In genomic region chr22:37971475-37972434, GRCh38 we compare ENCODE assay signal across 25 cellular contexts. TPM values are rescaled to one million over a fixed set of nuclear protein-coding genes. Genes with fewer than 3 reads are reported as not detected.
DNase-seq lines count a peak whose midpoint lies in the region; ATAC-seq, FAIRE-seq and TF ChIP-seq lines count a peak whose summit lies in the region.
"Had no signal": no experiment of that assay in that cellular context is flagged by ENCODE, and none has a peak within 500 bp of the region (broad histone marks: within the 10 kb centered on the region; RNA-seq: fewer than 3 reads in every experiment).

No MANE protein-coding gene starts in this region.

- no peak overlapping the region for H2BK15ac ChIP-seq in H1 (ENCODE audit: low read length)

- no peak for DNase-seq in SK-N-SH
- peak; percentile 42 for DNase-seq in NCI-H345 (lab: John Stamatoyannopoulos, UW)
- peak; percentile 44 to 71 for DNase-seq in H1 (ENCODE audit: low read depth in 1 of 2, low spot score in 2 of 2)
- DNase-seq in pons (ENCODE audit: low spot score) = peak; percentile 70
- no peak for DNase-seq in A172 (ENCODE audit: low spot score)
- no peak for DNase-seq in 8988T
- DNase-seq in KG1 (lab: John Stamatoyannopoulos, UW) = no peak
- DNase-seq: ACHN; activated CD8-positive, alpha-beta memory T cell treated with anti-CD3 and anti-CD28 coated beads, Interleukin-2, amount 50 U/mL, for 4 hours; activated naive CD4-positive, alpha-beta T cell treated with Interleukin-2 at 50 U/mL for 16 hours; CD4-positive, alpha-beta T cell; esophagus squamous epithelium; glutamatergic neuron; HCEC 1CT; mammary epithelial cell; NCI-H1436 treated with DMSO at 0.1 percent for 48 hours; NCI-H510A; T-helper 9 cell; upper lobe of right lung had no signal

- TF ChIP-seq CTCF in SK-N-SH (IDR thresholded peaks at IDR 0.05) = no peak
- TF ChIP-seq CTCF in H1 (IDR thresholded peaks at IDR 0.05; ENCODE audit: control extremely low read depth in 1 of 3, insufficient read depth in 1 of 3, low read depth in 1 of 3, low read length in 3 of 3) = no peak

- H2BK12ac ChIP-seq in H1 (ENCODE audit: low read depth, low read length) = no peak overlapping the region

- no peaks in the 10 kb centered on the region for H3F3A ChIP-seq in SK-N-SH (replicated peaks; ENCODE audit: insufficient read depth)

- no peaks in the 10 kb centered on the region for H3K9me2 ChIP-seq in SK-N-SH

- no peak overlapping the region for H3K23ac ChIP-seq in H1 (ENCODE audit: insufficient read length)

- peak overlapping the region; percentile 64; the same call in 1 of the 2 replicates for H2BK20ac ChIP-seq in H1 (ENCODE audit: low read length)

- no peak overlapping the region; the same call in 1 of the 2 replicates for H2AK5ac ChIP-seq in H1 (ENCODE audit: low read depth, low read length)

- H3K27ac ChIP-seq in SK-N-SH (ENCODE audit: low read depth in 2 of 2, low read length in 1 of 2) = no peak overlapping the region
- H3K27ac ChIP-seq in H1 (ENCODE audit: low read depth, low read length) = 0 out of 2 replicates have a peak overlapping the region, but pooled peaks have one; percentile 11
- H3K27ac ChIP-seq: esophagus squamous epithelium, SJSA1, upper lobe of right lung had no signal

- TF ChIP-seq RAD21 in SK-N-SH (IDR thresholded peaks at IDR 0.05; ENCODE audit: low read length) = no peak
- TF ChIP-seq RAD21 in H1 (IDR thresholded peaks at IDR 0.05 in 1 of 2, conservative IDR thresholded peaks at IDR 0.05 in 1 of 2; ENCODE audit: low read depth in 2 of 2, low read length in 2 of 2) = no peak

- no peak overlapping the region for H2AFZ ChIP-seq in SK-N-SH (ENCODE audit: low read depth)
- no peak overlapping the region for H2AFZ ChIP-seq in H1 (ENCODE audit: low read length)

- no peak overlapping the region for H4K8ac ChIP-seq in H1 (ENCODE audit: extremely low read depth, insufficient read depth, low read length)

- H3K4me1 ChIP-seq in SK-N-SH (ENCODE audit: control insufficient read depth in 1 of 2, insufficient read depth in 2 of 2, low read depth in 1 of 2, low read length in 1 of 2) = no peaks in the 10 kb centered on the region
- H3K4me1 ChIP-seq in H1 (replicated peaks in 1 of 4; ENCODE audit: control insufficient read depth in 3 of 4, insufficient read depth in 4 of 4, low read length in 3 of 4) = peaks cover 6 to 20% (median 11%) of the 10 kb centered on the region in 4 experiments
- H3K4me1 ChIP-seq: SJSA1, upper lobe of right lung had no signal

- POLR2A ChIA-PET in SK-N-SH (lab: Yijun Ruan, JAX) (interaction anchor here (0.7 kb wide), 1 partner anchor 12 kb away, joined by 3 read pairs; no protein-coding TSS in a partner anchor), H1 (lab: Charles Lee; ENCODE audit: partially characterized antibody) (interaction anchor here (1.0 to 2.8 kb wide), 11 partner anchors 10 to 154 kb away, joined by 3 to 26 read pairs (median 6); partner anchors contain the start of genes ANKRD54, C22orf23, MICALL1 and POLR2F)

- no peak overlapping the region for H3K4me2 ChIP-seq in SK-N-SH
- peak overlapping the region; percentile 62 to 66 for H3K4me2 ChIP-seq in H1 (ENCODE audit: insufficient read depth in 1 of 2, low read depth in 2 of 2, low read length in 2 of 2)

- H3K27me3 ChIP-seq in SK-N-SH (ENCODE audit: insufficient read depth) = no peaks in the 10 kb centered on the region
- H3K27me3 ChIP-seq in H1 (replicated peaks in 1 of 4; ENCODE audit: control insufficient read depth in 3 of 4, extremely low read depth in 1 of 4, insufficient read depth in 3 of 4, low read length in 3 of 4) = no peaks in the 10 kb centered on the region
- H3K27me3 ChIP-seq: esophagus squamous epithelium, SJSA1, upper lobe of right lung had no signal

- H4K20me1 ChIP-seq in SK-N-SH (ENCODE audit: insufficient read depth) (no peaks in the 10 kb centered on the region), H1 (replicated peaks in 1 of 2; ENCODE audit: control insufficient read depth in 1 of 2, insufficient read depth in 2 of 2, low read length in 2 of 2) (peaks cover 1 to 4% of the 10 kb centered on the region in 2 experiments)

- H3K9me3 ChIP-seq in SK-N-SH (no peaks in the 10 kb centered on the region), H1 (ENCODE audit: insufficient read depth in 2 of 2, low read depth in 1 of 2, low read length in 1 of 2) (no peaks in the 10 kb centered on the region)
- H3K9me3 ChIP-seq: esophagus squamous epithelium, SJSA1, upper lobe of right lung had no signal

- peaks cover 0 to 10% of the 10 kb centered on the region in 2 experiments for H3K36me3 ChIP-seq in SK-N-SH (replicated peaks in 1 of 2; ENCODE audit: control insufficient read depth in 1 of 2, insufficient read depth in 2 of 2, low read length in 1 of 2)
- H3K36me3 ChIP-seq in H1 (ENCODE audit: control insufficient read depth in 2 of 4, insufficient read depth in 4 of 4, low read length in 3 of 4) = peaks cover 4 to 19% (median 8%) of the 10 kb centered on the region in 4 experiments; a peak in 7 of 8 replicates

- WGBS in SK-N-SH (ENCODE audit: low lambda C conversion rate) = 95% methylated on average over 6 of the region's 7 CpGs
- WGBS in H1 (ENCODE audit: extremely low coverage in 1 of 2, insufficient coverage in 1 of 2, insufficient read length in 1 of 2, insufficient replicate concordance in 2 of 2, low coverage in 1 of 2, low lambda C conversion rate in 2 of 2, missing lambda C conversion rate in 1 of 2), 2 experiments = 24% methylated on average over 7 of the region's 7 CpGs; no CpG with 5 or more reads in 1 of the 2 experiments

- H3K23me2 ChIP-seq in H1 (ENCODE audit: low read depth, low read length) = no peaks in the 10 kb centered on the region

- no peak overlapping the region for H4K91ac ChIP-seq in H1 (replicated peaks; ENCODE audit: insufficient read length, low read length)

- H3K4ac ChIP-seq in H1 (replicated peaks; ENCODE audit: insufficient read length, low read depth, low read length) = no peak overlapping the region

- H3K79me2 ChIP-seq in SK-N-SH (ENCODE audit: insufficient read depth) (no peaks in the 10 kb centered on the region), H1 (ENCODE audit: control insufficient read depth in 1 of 2, insufficient read depth in 2 of 2, low read length in 2 of 2) (no peaks in the 10 kb centered on the region)

- TF ChIP-seq EP300 in SK-N-SH (IDR thresholded peaks at IDR 0.05; ENCODE audit: borderline replicate concordance in 1 of 2, low read depth in 1 of 2, low read length in 1 of 2) = no peak
- no peak for TF ChIP-seq EP300 in H1 (IDR thresholded peaks at IDR 0.05; ENCODE audit: borderline replicate concordance in 1 of 2, low read depth in 2 of 2, low read length in 2 of 2)

- no peak for FAIRE-seq in H1 (lab: Jason Lieb, UNC)
- FAIRE-seq: islet of Langerhans had no signal

- TF ChIP-seq POLR2A in H1 (IDR thresholded peaks at IDR 0.05; ENCODE audit: control extremely low read depth in 1 of 2, low read depth in 2 of 2, low read length in 2 of 2) = no peak

- H2BK120ac ChIP-seq in H1 (replicated peaks; ENCODE audit: low read depth, low read length) = no peak overlapping the region

- peak overlapping the region; percentile 13 for H4K5ac ChIP-seq in H1 (ENCODE audit: insufficient read length, low read depth, low read length)

- peak overlapping the region; percentile 1 for H3K18ac ChIP-seq in H1 (ENCODE audit: extremely low read depth, low read length)

- CTCF ChIA-PET in SK-N-SH (lab: Yijun Ruan, JAX) (no interaction called here), H1 (lab: Charles Lee; ENCODE audit: partially characterized antibody) (interaction anchor here (0.7 to 3.5 kb wide), 6 partner anchors 10 to 192 kb away, joined by 3 to 20 read pairs (median 4); no protein-coding TSS in a partner anchor)

- no peak overlapping the region for H3K14ac ChIP-seq in H1 (ENCODE audit: insufficient read length)

- ATAC-seq in SK-N-SH treated with all-trans-retinoic acid at 6 μM for 48 hours = no peak
- ATAC-seq: natural killer cell treated with Interleukin-12 subunit alpha and Interleukin-12 subunit beta and Interleukin-15 and Interleukin-18, amount 100 ng/mL, for 72 hours; stimulated activated memory B cell treated with anti-CD40 and anti-IgM and Interleukin-4, amounts not matched to agents 10 μg/mL and 1 μg/mL and 100 μg/mL, for 72 hours; upper lobe of right lung had no signal

- H3K56ac ChIP-seq in H1 (replicated peaks; ENCODE audit: insufficient read length, low read depth, low read length) = no peak overlapping the region

- no peak overlapping the region for H3K9ac ChIP-seq in SK-N-SH
- H3K9ac ChIP-seq in H1 (replicated peaks in 1 of 4; ENCODE audit: extremely low read depth in 1 of 4, low read depth in 3 of 4, low read length in 3 of 4) = no peak overlapping the region; a peak in 1 of 7 replicates

- H3K79me1 ChIP-seq in H1 (ENCODE audit: low read depth, low read length) = no peaks in the 10 kb centered on the region; the same call in 1 of the 2 replicates

- H3K4me3 ChIP-seq in SK-N-SH (ENCODE audit: low read depth in 2 of 2, low read length in 1 of 2) (no peak overlapping the region), H1 (ENCODE audit: extremely low read depth in 1 of 4, insufficient read depth in 2 of 4, low read depth in 3 of 4, low read length in 4 of 4) (peak overlapping the region in 3 of 4 experiments; percentile 21 to 44 (median 28); a peak in 4 of 8 replicates)
- H3K4me3 ChIP-seq: esophagus squamous epithelium, SJSA1, upper lobe of right lung had no signal

- peak overlapping the region; percentile 21; the same call in 1 of the 2 replicates for H2BK5ac ChIP-seq in H1 (ENCODE audit: low read depth, low read length)

RNA-seq across cellular contexts. Expression of gene SOX10, which starts 12.6 kb away (rescaled TPM):
- not detected in 2 replicates for polyA plus RNA-seq in SK-N-SH (2012; rRNA removed)
- not detected in 2 replicates for polyA plus RNA-seq in SK-N-SH (2012; cell fraction: cytosol; rRNA removed)
- polyA plus RNA-seq in SK-N-SH (2012; cell fraction: nucleus; rRNA removed) = not detected in 2 replicates
- 2.7 and 3.3 TPM in 2 replicates for total RNA-seq in H1 (2021; fragmentation: NEBNext Ultra II Directional; extraction: Animal tissue kit (Norgen Biotek cat#: 25700))
- polyA plus RNA-seq in H1 (2011; rRNA removed) = 2.7 and 3.8 TPM in 2 replicates
- polyA plus RNA-seq in H1 (2011; cell fraction: cytosol; rRNA removed) = 2.0 TPM
- 3.6 TPM for polyA plus RNA-seq in H1 (2011; cell fraction: nucleus; rRNA removed)
- polyA plus RNA-seq in H1 (2012, experiment 1 of 2) = 2.3 to 3.8 TPM (median 2.9 TPM) in 4 replicates
- polyA plus RNA-seq in H1 (2012, experiment 2 of 2) = 2.9 TPM
- 2.0 TPM for polyA plus RNA-seq in H1 (2013, experiment 1 of 2)
- 1.9 TPM for polyA plus RNA-seq in H1 (2013, experiment 2 of 2)
- 1.4 and 1.8 TPM in 2 replicates for polyA minus RNA-seq in H1 (2011; rRNA and poly(A)+ RNA removed)
- 4.4 TPM for polyA minus RNA-seq in H1 (2011; cell fraction: cytosol; rRNA and poly(A)+ RNA removed)
- polyA minus RNA-seq in H1 (2011; cell fraction: nucleus; rRNA and poly(A)+ RNA removed) = 4.6 TPM
- not detected in 2 replicates for total RNA-seq in A172 (2014; rRNA removed; shearing (Covaris generic))
- total RNA-seq: CD4-positive, alpha-beta T cell; dermis microvascular lymphatic vessel endothelial cell; natural killer cell treated with Interleukin-12 subunit alpha and Interleukin-12 subunit beta and Interleukin-15 and Interleukin-18, amount 100 ng/mL, for 72 hours; SJSA1; upper lobe of right lung had no signal
- polyA plus RNA-seq: mammary epithelial cell had no signal

RNA-seq across cellular contexts. Expression of gene POLR2F, which starts 18.3 kb away (rescaled TPM):
- 146 and 255 TPM in 2 replicates for polyA plus RNA-seq in SK-N-SH (2012; rRNA removed)
- polyA plus RNA-seq in SK-N-SH (2012; cell fraction: cytosol; rRNA removed) = 167 and 182 TPM in 2 replicates
- polyA plus RNA-seq in SK-N-SH (2012; cell fraction: nucleus; rRNA removed) = 64.9 and 117 TPM in 2 replicates
- 150 and 160 TPM in 2 replicates for total RNA-seq in H1 (2021; fragmentation: NEBNext Ultra II Directional; extraction: Animal tissue kit (Norgen Biotek cat#: 25700))
- polyA plus RNA-seq in H1 (2011; rRNA removed) = 176 and 193 TPM in 2 replicates
- 218 TPM for polyA plus RNA-seq in H1 (2011; cell fraction: cytosol; rRNA removed)
- 122 TPM for polyA plus RNA-seq in H1 (2011; cell fraction: nucleus; rRNA removed)
- 205 to 242 TPM (median 231 TPM) in 4 replicates for polyA plus RNA-seq in H1 (2012, experiment 1 of 2)
- polyA plus RNA-seq in H1 (2012, experiment 2 of 2) = 111 TPM
- 192 TPM for polyA plus RNA-seq in H1 (2013, experiment 1 of 2)
- 197 TPM for polyA plus RNA-seq in H1 (2013, experiment 2 of 2)
- 15.5 and 27.1 TPM in 2 replicates for polyA minus RNA-seq in H1 (2011; rRNA and poly(A)+ RNA removed)
- 61.7 TPM for polyA minus RNA-seq in H1 (2011; cell fraction: cytosol; rRNA and poly(A)+ RNA removed)
- polyA minus RNA-seq in H1 (2011; cell fraction: nucleus; rRNA and poly(A)+ RNA removed) = 25.0 TPM
- 53.1 and 68.1 TPM in 2 replicates for total RNA-seq in A172 (2014; rRNA removed; shearing (Covaris generic))

RNA-seq across cellular contexts. Expression of gene C22orf23, which starts 18.4 kb away (rescaled TPM):
- polyA plus RNA-seq in SK-N-SH (2012; rRNA removed) = 0.33 and 0.45 TPM in 2 replicates
- polyA plus RNA-seq in SK-N-SH (2012; cell fraction: cytosol; rRNA removed) = 0.26 and 0.33 TPM in 2 replicates
- 0.38 and 0.50 TPM in 2 replicates for polyA plus RNA-seq in SK-N-SH (2012; cell fraction: nucleus; rRNA removed)
- 0.21 and 0.54 TPM in 2 replicates for total RNA-seq in H1 (2021; fragmentation: NEBNext Ultra II Directional; extraction: Animal tissue kit (Norgen Biotek cat#: 25700))
- polyA plus RNA-seq in H1 (2011; rRNA removed) = 0.50 and 0.71 TPM in 2 replicates
- polyA plus RNA-seq in H1 (2011; cell fraction: cytosol; rRNA removed) = 0.62 TPM
- 0.90 TPM for polyA plus RNA-seq in H1 (2011; cell fraction: nucleus; rRNA removed)
- polyA plus RNA-seq in H1 (2012, experiment 1 of 2) = 0.70 to 0.97 TPM (median 0.76 TPM) in 4 replicates
- 0.70 TPM for polyA plus RNA-seq in H1 (2012, experiment 2 of 2)
- polyA plus RNA-seq in H1 (2013, experiment 1 of 2) = 0.59 TPM
- polyA plus RNA-seq in H1 (2013, experiment 2 of 2) = 0.77 TPM
- 0.28 and 0.51 TPM in 2 replicates for polyA minus RNA-seq in H1 (2011; rRNA and poly(A)+ RNA removed)
- not detected for polyA minus RNA-seq in H1 (2011; cell fraction: cytosol; rRNA and poly(A)+ RNA removed)
- not detected for polyA minus RNA-seq in H1 (2011; cell fraction: nucleus; rRNA and poly(A)+ RNA removed)
- total RNA-seq in A172 (2014; rRNA removed; shearing (Covaris generic)) = 0.10 TPM in 1 of 2 replicates, not detected in the other
- total RNA-seq: CD4-positive, alpha-beta T cell; mammary epithelial cell; SJSA1; upper lobe of right lung had no signal

Comparison
In these comparisons a context has a peak if more than half of its experiments do, and no peak if none do; other contexts are left out.
1. DNase-seq: peak in NCI-H345 (single experiment), H1 (2 of 2) and pons (single experiment); none in SK-N-SH (single experiment), A172 (single experiment), 8988T (single experiment) and KG1 (single experiment).
2. H3K4me3 ChIP-seq: peak in H1 (3 of 4); none in SK-N-SH (0 of 2).